ENCODE assay signal across 28 cellular contexts in genomic region chr4:13977755-13978154, GRCh38.
"Had no signal": no experiment of that assay in that cellular context is flagged by ENCODE, and none has a peak within 500 bp of the region (broad histone marks: within the 10 kb centered on the region; RNA-seq: fewer than 3 reads in every experiment).

No MANE protein-coding gene starts in this region.

- H3K27me3 ChIP-seq: colonic mucosa, gastrocnemius medialis, neutrophil, spleen, suprapubic skin, transverse colon, upper lobe of right lung, uterus had no signal

- H3K9me3 Mint-ChIP-seq: memory B cell had no signal

- ATAC-seq: esophagus mucosa; gastrocnemius medialis; left lobe of liver; psoas muscle; right cardiac atrium; stimulated activated memory B cell treated with anti-CD40 and anti-IgM and Interleukin-4, amounts not matched to agents 10 μg/mL and 1 μg/mL and 100 μg/mL, for 72 hours; upper lobe of right lung had no signal

- H3K4me1 Mint-ChIP-seq: endodermal cell had no signal

- FAIRE-seq: kidney had no signal

- H3K4me3 ChIP-seq: colonic mucosa, gastrocnemius medialis, lung, psoas muscle, skin epidermis, spleen, suprapubic skin, transverse colon, upper lobe of right lung, uterus had no signal

- H3K36me3 ChIP-seq: colonic mucosa, gastrocnemius medialis, neutrophil, spleen, suprapubic skin, transverse colon, upper lobe of right lung, uterus had no signal

- H3K4me1 ChIP-seq: colonic mucosa, gastrocnemius medialis, psoas muscle, suprapubic skin, transverse colon, upper lobe of right lung, uterus had no signal

- H3K27ac ChIP-seq: colonic mucosa, epithelial cell of prostate, gastrocnemius medialis, neutrophil, psoas muscle, skin epidermis, spleen, suprapubic skin, transverse colon, upper lobe of right lung, uterus had no signal

- H3K27me3 Mint-ChIP-seq: memory B cell; stimulated activated memory B cell treated with anti-CD40 and anti-IgM and Interleukin-4, amounts not matched to agents 10 μg/mL and 1 μg/mL and 100 μg/mL, for 72 hours had no signal

- H3K4me3 Mint-ChIP-seq: dendritic cell treated with granulocyte-macrophage colony-stimulating factor and Interleukin-4, amounts not matched to agents 40 ng/mL and 50 ng/mL, for 4 days; endodermal cell; memory B cell; natural killer cell treated with Interleukin-12 subunit alpha and Interleukin-12 subunit beta and Interleukin-15 and Interleukin-18, amount 100 ng/mL, for 72 hours; neural crest cell; stimulated activated memory B cell treated with anti-CD40 and anti-IgM and Interleukin-4, amounts not matched to agents 10 μg/mL and 1 μg/mL and 100 μg/mL, for 72 hours; stimulated activated naive CD8-positive, alpha-beta T cell treated with anti-CD3 and anti-CD28 coated beads, Interleukin-15, Interleukin-2, amounts not matched to agents 100 ng/mL and 50 ng/mL, for 24 hours had no signal

- H3K27ac Mint-ChIP-seq: dendritic cell treated with granulocyte-macrophage colony-stimulating factor and Interleukin-4, amounts not matched to agents 40 ng/mL and 50 ng/mL, for 4 days; endodermal cell; memory B cell; natural killer cell treated with Interleukin-12 subunit alpha and Interleukin-12 subunit beta and Interleukin-15 and Interleukin-18, amount 100 ng/mL, for 72 hours; stimulated activated memory B cell treated with anti-CD40 and anti-IgM and Interleukin-4, amounts not matched to agents 10 μg/mL and 1 μg/mL and 100 μg/mL, for 72 hours; stimulated activated naive CD8-positive, alpha-beta T cell treated with anti-CD3 and anti-CD28 coated beads, Interleukin-15, Interleukin-2, amounts not matched to agents 100 ng/mL and 50 ng/mL, for 24 hours had no signal

- H3K36me3 Mint-ChIP-seq: memory B cell; stimulated activated memory B cell treated with anti-CD40 and anti-IgM and Interleukin-4, amounts not matched to agents 10 μg/mL and 1 μg/mL and 100 μg/mL, for 72 hours had no signal

- H3K9me3 ChIP-seq: colonic mucosa, gastrocnemius medialis, neutrophil, psoas muscle, suprapubic skin, transverse colon, upper lobe of right lung, uterus had no signal

- DNase-seq: colonic mucosa; effector CD8-positive, alpha-beta T cell; endodermal cell; foreskin fibroblast; gastrocnemius medialis; head of caudate nucleus; kidney; posterior cingulate gyrus; psoas muscle; right cardiac atrium; spleen; stimulated activated CD4-positive, alpha-beta T cell treated with anti-CD3 and anti-CD28 coated beads, Interleukin-4, amount 100 ng/mL, for 4 hours; transverse colon; upper lobe of right lung; uterus had no signal
